ENCODE assay signal across 13 cellular contexts in genomic region chr17:74992223-74992622, GRCh38. TPM values are rescaled to one million over a fixed set of nuclear protein-coding genes. Genes with fewer than 3 reads are reported as not detected.
DNase-seq lines count a peak whose midpoint lies in the region; FAIRE-seq and TF ChIP-seq lines count a peak whose summit lies in the region.
"Had no signal": no experiment of that assay in that cellular context is flagged by ENCODE, and none has a peak within 500 bp of the region (broad histone marks: within the 10 kb centered on the region; RNA-seq: fewer than 3 reads in every experiment).

No MANE protein-coding gene starts in this region.

- no peak overlapping the region for H4K91ac ChIP-seq in H9 (ENCODE audit: insufficient read length, low read depth, low read length)

- no peak overlapping the region for H4K5ac ChIP-seq in H9 (ENCODE audit: insufficient read length, low read depth, low read length)

- no peak overlapping the region for H2BK20ac ChIP-seq in H9 (ENCODE audit: low read depth, low read length, poor library complexity, severe bottlenecking)

- H3K27me3 ChIP-seq in H9 (ENCODE audit: insufficient read depth, low read length) = no peaks in the 10 kb centered on the region

- no peak overlapping the region for H4K8ac ChIP-seq in H9 (replicated peaks; ENCODE audit: insufficient read length, low read depth, low read length)

- H2AFZ ChIP-seq in H9 (ENCODE audit: low read length) = no peak overlapping the region

- no peak for FAIRE-seq in RCC 7860 (lab: Jason Lieb, UNC)

- CTCF ChIA-PET in RWPE1 (lab: Yijun Ruan, JAX) = interaction anchor here (0.5 to 1.3 kb wide), 2 partner anchors 20 to 37 kb away, joined by 6 read pairs; partner anchors contain the start of gene MRPL58

- no peaks in the 10 kb centered on the region for H3K9me3 ChIP-seq in H9 (ENCODE audit: control insufficient read depth, low read depth, low read length)

- H3K36me3 Mint-ChIP-seq in H9 (ENCODE audit: insufficient read depth in 1 of 3, low read depth in 3 of 3) (peaks cover 0 to 2% (median 0%) of the 10 kb centered on the region in 3 experiments; a peak in 1 of 7 replicates), glutamatergic neuron (ENCODE audit: unreplicated experiment) (no peaks in the 10 kb centered on the region)
- H3K36me3 Mint-ChIP-seq: memory B cell had no signal

- H3K23me2 ChIP-seq in H9 (ENCODE audit: insufficient read length, low read depth, low read length, poor library complexity, severe bottlenecking) = peaks cover 9% of the 10 kb centered on the region

- no peak overlapping the region for H3K18ac ChIP-seq in H9 (ENCODE audit: insufficient read length, low read depth, low read length)

- no peak overlapping the region for H3K23ac ChIP-seq in H9 (ENCODE audit: insufficient read length, low read depth, low read length)

- no peaks in the 10 kb centered on the region; a peak in 1 of 5 replicates for H3K9me3 Mint-ChIP-seq in H9
- peaks cover 14% of the 10 kb centered on the region for H3K9me3 Mint-ChIP-seq in glutamatergic neuron (ENCODE audit: unreplicated experiment)
- H3K9me3 Mint-ChIP-seq: activated T-helper 17 cell treated with anti-CD3 and anti-CD28 coated beads, Interleukin-2, amount 50 U/mL, for 72 hours; memory B cell had no signal

- H2BK120ac ChIP-seq in H9 (ENCODE audit: low read depth, low read length, poor library complexity, severe bottlenecking) = no peak overlapping the region

- peaks cover 9 to 12% of the 10 kb centered on the region in 2 experiments for H3K4me1 Mint-ChIP-seq in H9
- H3K4me1 Mint-ChIP-seq in glutamatergic neuron (ENCODE audit: low read depth, unreplicated experiment) = peaks cover 14% of the 10 kb centered on the region
- H3K4me1 Mint-ChIP-seq: activated T-helper 17 cell treated with anti-CD3 and anti-CD28 coated beads, Interleukin-2, amount 50 U/mL, for 72 hours had no signal

- POLR2A ChIA-PET in RWPE1 (lab: Yijun Ruan, JAX; ENCODE audit: low non-redundant PET) = no interaction called here

- TF ChIP-seq CTCF in H9 (conservative IDR thresholded peaks at IDR 0.05) = no peak
- no peak for TF ChIP-seq CTCF in RWPE1 (conservative IDR thresholded peaks at IDR 0.05; ENCODE audit: low read depth)
- no peak for TF ChIP-seq CTCF in glutamatergic neuron (IDR thresholded peaks at IDR 0.05; ENCODE audit: partially characterized antibody, unreplicated experiment)

- H3K27me3 Mint-ChIP-seq in H9 (ENCODE audit: low read depth) = no peaks in the 10 kb centered on the region
- H3K27me3 Mint-ChIP-seq in glutamatergic neuron (ENCODE audit: unreplicated experiment) = peaks cover 16% of the 10 kb centered on the region
- H3K27me3 Mint-ChIP-seq: activated T-helper 17 cell treated with anti-CD3 and anti-CD28 coated beads, Interleukin-2, amount 50 U/mL, for 72 hours had no signal

- H3K79me1 ChIP-seq in H9 (ENCODE audit: insufficient read depth, low read depth, low read length, poor library complexity, severe bottlenecking) = peaks cover 8% of the 10 kb centered on the region

- no peak overlapping the region for H3T11ph ChIP-seq in H9 (ENCODE audit: low read length)

- no peaks in the 10 kb centered on the region; the same call in 1 of the 2 replicates for H3K4me1 ChIP-seq in H9 (ENCODE audit: insufficient read depth, low read length)

- no peak overlapping the region for H2BK15ac ChIP-seq in H9 (ENCODE audit: low read depth, low read length)

- peak overlapping the region; percentile 39 to 68 (median 56); a peak in 4 of 7 replicates for H3K27ac Mint-ChIP-seq in H9
- H3K27ac Mint-ChIP-seq in glutamatergic neuron (ENCODE audit: unreplicated experiment) = peak overlapping the region; percentile 15
- H3K27ac Mint-ChIP-seq: activated T-helper 17 cell treated with anti-CD3 and anti-CD28 coated beads, Interleukin-2, amount 50 U/mL, for 72 hours; memory B cell had no signal

- H3K27ac ChIP-seq in H9 (ENCODE audit: insufficient read length, low read depth, low read length) (no peak overlapping the region), RWPE1 (peak overlapping the region; percentile 87)

- H3K4me3 Mint-ChIP-seq in H9 (no peak overlapping the region), glutamatergic neuron (ENCODE audit: unreplicated experiment) (no peak overlapping the region)
- H3K4me3 Mint-ChIP-seq: activated T-helper 17 cell treated with anti-CD3 and anti-CD28 coated beads, Interleukin-2, amount 50 U/mL, for 72 hours; memory B cell had no signal

- DNase-seq in H9 (no peak), RWPE1 (ENCODE audit: low spot score) (no peak), glutamatergic neuron (no peak), renal cortical epithelial cell (ENCODE audit: low read depth) (peak; percentile 36), RCC 7860 (ENCODE audit: low spot score) (no peak), NCI-H345 treated with DMSO at 0.1 percent for 48 hours (lab: John Stamatoyannopoulos, UW; ENCODE audit: unreplicated experiment) (no peak), NCI-H128 (lab: John Stamatoyannopoulos, UW; ENCODE audit: unreplicated experiment) (no peak)
- DNase-seq in activated naive CD4-positive, alpha-beta T cell (lab: John Stamatoyannopoulos, UW) = no peak
- DNase-seq: DMS79 treated with DMSO at 0.1 percent for 48 hours; NCI-H1092 treated with DMSO at 0.1 percent for 48 hours; stimulated activated naive CD8-positive, alpha-beta T cell treated with anti-CD3 and anti-CD28 coated beads, Interleukin-15, Interleukin-2, amounts not matched to agents 100 U/mL and 50 U/mL, for 24 hours had no signal

- no peak overlapping the region for H3K9ac ChIP-seq in H9 (ENCODE audit: extremely low read depth, insufficient read length, low read length)

- no CpG with 5 or more reads among the region's 2 CpGs for WGBS in H9 (ENCODE audit: extremely low coverage, insufficient read length, low lambda C conversion rate)

- H2AK5ac ChIP-seq in H9 (ENCODE audit: insufficient read length, low read length) = no peak overlapping the region

- H3K79me2 ChIP-seq in H9 (ENCODE audit: insufficient read depth, low read length) = peaks cover 10% of the 10 kb centered on the region; the same call in 1 of the 2 replicates

- no peak overlapping the region for H3K4me2 ChIP-seq in H9 (ENCODE audit: insufficient read depth, insufficient read length, low read length)

- no peak overlapping the region for H2BK12ac ChIP-seq in H9 (ENCODE audit: insufficient read length, low read depth, low read length)

- no peaks in the 10 kb centered on the region for H4K20me1 ChIP-seq in H9 (ENCODE audit: control insufficient read depth, insufficient read depth, insufficient read length)

- H3K14ac ChIP-seq in H9 (ENCODE audit: insufficient read depth, low read length) = no peak overlapping the region

- H2BK5ac ChIP-seq in H9 (ENCODE audit: insufficient read length, low read length) = no peak overlapping the region

- H3K4ac ChIP-seq in H9 (ENCODE audit: low read depth, low read length) = no peak overlapping the region

- H3K56ac ChIP-seq in H9 (ENCODE audit: insufficient read length, low read depth, low read length) = no peak overlapping the region

RNA-seq across cellular contexts. Expression of gene CDR2L, which starts 4.8 kb away (rescaled TPM):
- 23.3 and 24.0 TPM in 2 replicates for total RNA-seq in H9 (2021)
- 59.4 TPM for total RNA-seq in glutamatergic neuron (ENCODE audit: unreplicated experiment)
- total RNA-seq in renal cortical epithelial cell = 36.8 and 69.2 TPM in 2 replicates

RNA-seq across cellular contexts. Expression of gene HID1, which starts 19.7 kb away (rescaled TPM):
- total RNA-seq in H9 (2021) = 12.7 and 13.9 TPM in 2 replicates
- total RNA-seq in glutamatergic neuron (ENCODE audit: unreplicated experiment) = 106 TPM
- total RNA-seq in renal cortical epithelial cell = 3.9 and 6.9 TPM in 2 replicates

RNA-seq across cellular contexts. Expression of gene MRPL58, which starts 20.2 kb away (rescaled TPM):
- total RNA-seq in H9 (2021) = 41.0 and 43.2 TPM in 2 replicates
- total RNA-seq in glutamatergic neuron (ENCODE audit: unreplicated experiment) = 22.2 TPM
- 19.9 and 40.8 TPM in 2 replicates for total RNA-seq in renal cortical epithelial cell

RNA-seq across cellular contexts. Expression of gene ATP5PD, which starts 54.5 kb away (rescaled TPM):
- total RNA-seq in H9 (2021) (344 TPM in 2 replicates), glutamatergic neuron (ENCODE audit: unreplicated experiment) (139 TPM), renal cortical epithelial cell (266 and 415 TPM in 2 replicates)

RNA-seq across cellular contexts. Expression of gene KCTD2, which starts 54.8 kb away (rescaled TPM):
- total RNA-seq in H9 (2021) = 40.1 and 41.6 TPM in 2 replicates
- 23.4 TPM for total RNA-seq in glutamatergic neuron (ENCODE audit: unreplicated experiment)
- 13.4 and 29.6 TPM in 2 replicates for total RNA-seq in renal cortical epithelial cell
